19 cellular contexts compared by ENCODE assay signal in the genomic region with DNA sequence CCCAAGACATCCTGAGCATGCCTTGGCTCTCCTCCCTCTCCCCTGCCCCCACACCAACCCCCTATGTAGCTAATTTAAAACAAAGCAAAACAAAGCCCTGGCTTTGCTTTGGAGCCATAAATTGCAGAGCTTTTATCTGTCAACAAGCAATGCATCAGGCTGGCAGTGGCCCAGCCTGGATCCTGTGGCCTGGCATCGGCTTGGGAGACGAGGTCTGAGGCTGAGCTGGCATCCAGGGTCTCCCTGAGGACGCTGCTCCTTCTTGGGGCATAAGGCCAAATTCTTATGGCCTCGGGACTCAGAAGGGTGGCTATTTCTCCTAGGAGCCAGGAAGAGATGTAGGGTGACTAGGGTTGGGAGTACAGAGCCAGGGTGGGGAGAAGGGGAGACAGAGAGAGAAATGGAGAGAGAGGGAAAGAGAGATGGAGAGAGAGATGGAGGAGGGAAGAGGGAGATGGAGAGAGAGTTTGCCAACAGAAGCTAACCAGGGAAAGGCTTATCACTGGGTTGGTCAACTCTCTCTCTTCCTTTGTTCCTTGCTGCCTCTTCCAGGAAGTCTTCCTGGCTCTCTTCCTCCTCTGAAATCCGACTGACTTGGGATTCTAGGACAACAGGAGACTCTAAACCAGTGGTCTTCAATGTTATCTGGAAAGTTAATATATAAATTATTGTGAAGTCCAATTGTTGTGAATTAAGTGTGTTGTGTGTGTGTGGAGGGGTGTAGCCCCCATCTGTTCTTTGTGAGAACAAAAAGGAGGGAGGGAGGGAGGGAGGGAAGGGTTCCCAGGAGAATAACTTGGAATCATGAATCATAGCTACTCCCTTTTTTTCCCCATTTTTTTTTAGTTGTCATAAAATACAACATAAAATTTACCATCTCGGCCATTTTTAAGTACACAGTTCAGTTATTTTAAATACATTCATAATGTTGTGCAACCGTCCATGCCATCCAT. TPM values are rescaled to one million over a fixed set of nuclear protein-coding genes. Genes with fewer than 3 reads are reported as not detected.
A peak's percentile ranks its signal among the peaks of the same experiment; 100 is the strongest.
DNase-seq lines count a peak whose midpoint lies in the region; ATAC-seq lines count a peak whose summit lies in the region.
"Had no signal": no experiment of that assay in that cellular context is flagged by ENCODE, and none has a peak within 500 bp of the region (broad histone marks: within the 10 kb centered on the region; RNA-seq: fewer than 3 reads in every experiment).

No MANE protein-coding gene starts in this region.

- ATAC-seq in HG02938 (IDR thresholded peaks at IDR 0.05; ENCODE audit: unreplicated experiment), result no peak
- ATAC-seq: activated CD8-positive, alpha-beta T cell treated with anti-CD3 and anti-CD28 coated beads, Interleukin-2, amount 10 ng/mL, durations not matched to agents 7 days and 5 days; HCT116 had no signal

- no peaks in the 10 kb centered on the region for H3K9me3 ChIP-seq in esophagus (ENCODE audit: control insufficient read depth in 2 of 2, insufficient read depth in 1 of 2, low read depth in 1 of 2, low read length in 1 of 2)
- H3K9me3 ChIP-seq in muscle layer of duodenum (ENCODE audit: control insufficient read depth in 1 of 2, low read length in 2 of 2), result no peaks in the 10 kb centered on the region

- H3K27me3 ChIP-seq in esophagus (ENCODE audit: control insufficient read depth in 1 of 2, insufficient read depth in 2 of 2, low read length in 2 of 2), result no peaks in the 10 kb centered on the region
- no peaks in the 10 kb centered on the region for H3K27me3 ChIP-seq in muscle layer of duodenum (ENCODE audit: low read depth, low read length)
- H3K27me3 ChIP-seq: BLaER1, ovary had no signal

- H3K27me3 Mint-ChIP-seq in activated CD4-positive, alpha-beta memory T cell treated with anti-CD3 and anti-CD28 coated beads for 36 hours, result no peaks in the 10 kb centered on the region

- no peak overlapping the region for H3K4me3 Mint-ChIP-seq in activated CD4-positive, alpha-beta memory T cell treated with anti-CD3 and anti-CD28 coated beads for 36 hours
- H3K4me3 Mint-ChIP-seq: activated CD8-positive, alpha-beta T cell treated with anti-CD3 and anti-CD28 coated beads, Interleukin-2, amount 10 ng/mL, durations not matched to agents 7 days and 5 days had no signal

- peaks cover 13% of the 10 kb centered on the region for H3K4me1 Mint-ChIP-seq in activated CD4-positive, alpha-beta memory T cell treated with anti-CD3 and anti-CD28 coated beads for 36 hours (ENCODE audit: low read depth)

- peaks cover 12% of the 10 kb centered on the region for H3K9me3 Mint-ChIP-seq in activated CD4-positive, alpha-beta memory T cell treated with anti-CD3 and anti-CD28 coated beads for 36 hours

- CTCF ChIA-PET in activated CD4-positive, alpha-beta memory T cell treated with anti-CD3 and anti-CD28 coated beads for 36 hours (lab: Charles Lee), result interaction anchor here (0.7 kb wide), 1 partner anchor 165 kb away, joined by 3 read pairs; no protein-coding TSS in a partner anchor

- DNase-seq in AG20443 (ENCODE audit: low spot score), result peak; percentile 44
- DNase-seq in M059J (ENCODE audit: low read depth), result peak; percentile 94
- no peak for DNase-seq in UCSD-AML1 (lab: John Stamatoyannopoulos, UW; ENCODE audit: unreplicated experiment)
- DNase-seq in HUDEP-2 (lab: John Stamatoyannopoulos, UW; ENCODE audit: unreplicated experiment in 76 of 76), result no peak
- no peak for DNase-seq in activated CD4-positive, alpha-beta memory T cell treated with anti-CD3 and anti-CD28 coated beads for 36 hours
- DNase-seq: activated CD8-positive, alpha-beta T cell treated with anti-CD3 and anti-CD28 coated beads, Interleukin-2, amount 10 ng/mL, durations not matched to agents 7 days and 5 days; activated effector memory CD4-positive, alpha-beta T cell treated with Interleukin-2 at 50 U/mL for 16 hours; hippocampal formation; NCI-H748 treated with DMSO at 0.1 percent for 48 hours; ovary; stimulated activated CD8-positive, alpha-beta memory T cell treated with anti-CD3 and anti-CD28 coated beads, Interleukin-4, amount 100 ng/mL, for 48 hours; T1000 had no signal

- peaks cover 0 to 3% of the 10 kb centered on the region in 2 donors for H3K4me1 ChIP-seq in esophagus (ENCODE audit: control insufficient read depth in 2 of 2, insufficient read depth in 2 of 2, low read length in 1 of 2)
- H3K4me1 ChIP-seq in muscle layer of duodenum (ENCODE audit: control insufficient read depth in 1 of 2, insufficient read depth in 2 of 2, low read length in 2 of 2), result peaks cover 11 to 57% of the 10 kb centered on the region in 2 donors
- H3K4me1 ChIP-seq: BLaER1 had no signal

- POLR2A ChIA-PET in activated CD4-positive, alpha-beta memory T cell treated with anti-CD3 and anti-CD28 coated beads for 36 hours (lab: Charles Lee), result no interaction called here

- H3K27ac ChIP-seq in esophagus (ENCODE audit: low read depth in 2 of 2, low read length in 1 of 2) (peak overlapping the region; percentile 4 to 64), muscle layer of duodenum (ENCODE audit: low read length) (peak overlapping the region; percentile 48)
- H3K27ac ChIP-seq: BLaER1, ovary had no signal

- H3K36me3 ChIP-seq in esophagus (ENCODE audit: control insufficient read depth in 2 of 2, insufficient read depth in 2 of 2, low read length in 1 of 2) (no peaks in the 10 kb centered on the region), muscle layer of duodenum (ENCODE audit: control insufficient read depth in 1 of 2, insufficient read depth in 2 of 2, low read length in 2 of 2) (no peaks in the 10 kb centered on the region)
- H3K36me3 ChIP-seq: BLaER1, ovary had no signal

- no peak overlapping the region for H3K27ac Mint-ChIP-seq in activated CD4-positive, alpha-beta memory T cell treated with anti-CD3 and anti-CD28 coated beads for 36 hours
- H3K27ac Mint-ChIP-seq: activated CD8-positive, alpha-beta T cell treated with anti-CD3 and anti-CD28 coated beads, Interleukin-2, amount 10 ng/mL, durations not matched to agents 7 days and 5 days had no signal

- WGBS in esophagus, 2 donors, result 36 to 54% methylated on average over 7 of the region's 7 CpGs

- peaks cover 10% of the 10 kb centered on the region for H3K36me3 Mint-ChIP-seq in activated CD4-positive, alpha-beta memory T cell treated with anti-CD3 and anti-CD28 coated beads for 36 hours

- no peak overlapping the region for H3K4me3 ChIP-seq in esophagus (ENCODE audit: low read depth in 1 of 2, low read length in 2 of 2)
- H3K4me3 ChIP-seq in muscle layer of duodenum (ENCODE audit: low read depth in 1 of 2, low read length in 2 of 2), result no peak overlapping the region
- H3K4me3 ChIP-seq: BLaER1, ovary had no signal

- intact Hi-C loops in activated CD4-positive, alpha-beta memory T cell treated with anti-CD3 and anti-CD28 coated beads for 36 hours (cut with micrococcal nuclease), result no loop called here

RNA-seq across cellular contexts. Expression of a gene that starts 29.1 kb away (rescaled TPM):
- 1.1 and 2.5 TPM in 2 replicates for total RNA-seq in M059J (2014; rRNA removed; shearing (Covaris generic))
- 1 to 10 TPM; 2.2 to 3.1 TPM for polyA plus RNA-seq in esophagus
- total RNA-seq in activated CD4-positive, alpha-beta memory T cell treated with anti-CD3 and anti-CD28 coated beads for 36 hours, result 1 to 10 TPM; 5.8 to 8.2 TPM
- total RNA-seq: bronchial epithelial cell, HT1080 had no signal

Comparison
In these comparisons a context has a peak if more than half of its experiments do, and no peak if none do; other contexts are left out.
1. DNase-seq: peak in AG20443 (single experiment) and M059J (single experiment); none in UCSD-AML1 (single experiment), HUDEP-2 (0 of 76) and activated CD4-positive, alpha-beta memory T cell treated with anti-CD3 and anti-CD28 coated beads for 36 hours (single experiment).